ENCODE assay signal across 16 cellular contexts in genomic region chr9:132749316-132749715, GRCh38.
DNase-seq lines count a peak whose midpoint lies in the region; ATAC-seq and TF ChIP-seq lines count a peak whose summit lies in the region.
"Had no signal": no experiment of that assay in that cellular context is flagged by ENCODE, and none has a peak within 500 bp of the region (broad histone marks: within the 10 kb centered on the region; RNA-seq: fewer than 3 reads in every experiment).

No MANE protein-coding gene starts in this region.

- peaks cover 0 to 5% (median 0%) of the 10 kb centered on the region in 6 donors for H3K4me1 ChIP-seq in spleen

- no peak overlapping the region for H3K27ac Mint-ChIP-seq in activated CD8-positive, alpha-beta memory T cell treated with anti-CD3 and anti-CD28 coated beads, Interleukin-2, amount 10 ng/mL, durations not matched to agents 7 days and 5 days
- H3K27ac Mint-ChIP-seq: CD14-positive monocyte; CD8-positive, alpha-beta T cell had no signal

- CTCF ChIA-PET in activated CD8-positive, alpha-beta memory T cell treated with anti-CD3 and anti-CD28 coated beads, Interleukin-2, amount 10 ng/mL, durations not matched to agents 7 days and 5 days (lab: Charles Lee) = no interaction called here

- TF ChIP-seq CTCF in coronary artery (IDR thresholded peaks at IDR 0.05) (no peak), spleen (IDR thresholded peaks at IDR 0.05 in 8 of 11, conservative IDR thresholded peaks at IDR 0.05 in 3 of 11) (no peak)

- H3K27me3 Mint-ChIP-seq in activated CD8-positive, alpha-beta memory T cell treated with anti-CD3 and anti-CD28 coated beads, Interleukin-2, amount 10 ng/mL, durations not matched to agents 7 days and 5 days = peaks cover 27% of the 10 kb centered on the region

- H3K9me3 Mint-ChIP-seq in activated CD8-positive, alpha-beta memory T cell treated with anti-CD3 and anti-CD28 coated beads, Interleukin-2, amount 10 ng/mL, durations not matched to agents 7 days and 5 days (ENCODE audit: low read depth) = no peaks in the 10 kb centered on the region
- H3K9me3 Mint-ChIP-seq: CD8-positive, alpha-beta T cell had no signal

- no peaks in the 10 kb centered on the region for H3K4me1 Mint-ChIP-seq in activated CD8-positive, alpha-beta memory T cell treated with anti-CD3 and anti-CD28 coated beads, Interleukin-2, amount 10 ng/mL, durations not matched to agents 7 days and 5 days

- H3K36me3 ChIP-seq in spleen = no peaks in the 10 kb centered on the region

- peak; percentile 30 for DNase-seq in activated CD8-positive, alpha-beta memory T cell treated with anti-CD3 and anti-CD28 coated beads for 24 hours
- no peak for DNase-seq in activated CD8-positive, alpha-beta memory T cell treated with anti-CD3 and anti-CD28 coated beads, Interleukin-2, amount 10 ng/mL, durations not matched to agents 7 days and 5 days
- peak; percentile 57 for DNase-seq in coronary artery (ENCODE audit: low spot score)
- DNase-seq in mesenteric fat pad (ENCODE audit: low spot score) = peak; percentile 73
- DNase-seq in spleen = peak; percentile 37
- DNase-seq in SIG-M5 treated with dmso at 0.1 percent for 504 hours (lab: John Stamatoyannopoulos, UW; ENCODE audit: unreplicated experiment) = no peak
- DNase-seq in NCI-H2227 (lab: John Stamatoyannopoulos, UW; ENCODE audit: unreplicated experiment) = no peak
- DNase-seq: CD8-positive, alpha-beta T cell; COR-L47; DND-41; GDM1; GM23248 had no signal

- H3K4me3 ChIP-seq in coronary artery = no peak overlapping the region
- no peak overlapping the region for H3K4me3 ChIP-seq in spleen
- H3K4me3 ChIP-seq: GM23248 had no signal

- peaks cover 0 to 21% (median 10%) of the 10 kb centered on the region in 7 donors for H3K27me3 ChIP-seq in spleen (replicated peaks in 1 of 7)

- no peak for ATAC-seq in activated CD8-positive, alpha-beta memory T cell treated with anti-CD3 and anti-CD28 coated beads, Interleukin-2, amount 10 ng/mL, durations not matched to agents 7 days and 5 days
- no peak for ATAC-seq in HG02970 (IDR thresholded peaks at IDR 0.05; ENCODE audit: low FRiP score, unreplicated experiment)
- ATAC-seq: CD8-positive, alpha-beta T cell; HCT116 had no signal

- no peak overlapping the region for H3K27ac ChIP-seq in coronary artery
- no peak overlapping the region for H3K27ac ChIP-seq in spleen
- H3K27ac ChIP-seq: 22Rv1, GM23248 had no signal

- no peaks in the 10 kb centered on the region for H3K9me3 ChIP-seq in spleen

- no peaks in the 10 kb centered on the region for H3K36me3 Mint-ChIP-seq in activated CD8-positive, alpha-beta memory T cell treated with anti-CD3 and anti-CD28 coated beads, Interleukin-2, amount 10 ng/mL, durations not matched to agents 7 days and 5 days
- H3K36me3 Mint-ChIP-seq: CD14-positive monocyte; CD8-positive, alpha-beta T cell had no signal

- no peak overlapping the region for H3K4me3 Mint-ChIP-seq in activated CD8-positive, alpha-beta memory T cell treated with anti-CD3 and anti-CD28 coated beads, Interleukin-2, amount 10 ng/mL, durations not matched to agents 7 days and 5 days
- H3K4me3 Mint-ChIP-seq: CD14-positive monocyte; CD8-positive, alpha-beta T cell had no signal

- 80 to 92% (median 91%) methylated on average over 7 to 13 of the region's 13 CpGs for WGBS in spleen, 5 donors

- intact Hi-C loops in spleen (cut with DNase I; ENCODE audit: low total_unique reads) = no loop called here

- TF ChIP-seq POLR2A in spleen (IDR thresholded peaks at IDR 0.05) = no peak

Comparison
In these comparisons a context has a peak if more than half of its experiments do, and no peak if none do; other contexts are left out.
1. DNase-seq: peak in activated CD8-positive, alpha-beta memory T cell treated with anti-CD3 and anti-CD28 coated beads for 24 hours (single experiment), coronary artery (single experiment), mesenteric fat pad (single experiment) and spleen (single experiment); none in activated CD8-positive, alpha-beta memory T cell treated with anti-CD3 and anti-CD28 coated beads, Interleukin-2, amount 10 ng/mL, durations not matched to agents 7 days and 5 days (single experiment), SIG-M5 treated with dmso at 0.1 percent for 504 hours (single experiment) and NCI-H2227 (single experiment).